Comparison of ENCODE assay signal across 8 cellular contexts in the genomic region with DNA sequence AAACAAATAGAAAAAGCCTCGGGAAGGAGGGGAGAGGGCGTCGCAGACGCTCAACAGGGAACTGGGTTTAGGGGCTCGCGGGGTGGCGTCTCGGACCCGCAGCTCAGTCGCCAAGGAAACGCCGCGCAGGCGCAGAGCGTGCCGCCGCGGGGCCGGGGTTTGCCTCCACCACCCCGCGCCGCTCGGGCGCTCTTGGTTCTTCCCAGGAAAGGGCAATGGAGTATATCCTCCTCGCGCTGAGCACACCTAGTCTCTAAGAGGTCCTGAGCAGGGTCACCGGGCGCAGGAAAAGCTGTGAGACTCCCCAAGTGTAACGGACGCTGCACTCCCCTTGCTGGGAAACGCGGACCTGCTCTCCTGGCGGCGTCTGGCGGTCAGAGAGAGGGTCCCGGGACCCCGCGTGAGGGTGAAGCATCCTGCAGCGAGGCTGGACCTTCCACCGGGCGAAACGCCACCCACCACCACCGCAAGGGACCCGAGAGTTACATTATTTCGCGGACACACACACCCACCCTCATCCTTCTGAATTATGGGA. TPM values are rescaled to one million over a fixed set of nuclear protein-coding genes. Genes with fewer than 3 reads are reported as not detected.
DNase-seq lines count a peak whose midpoint lies in the region; ATAC-seq, FAIRE-seq and TF ChIP-seq lines count a peak whose summit lies in the region.

No MANE protein-coding gene starts in this region.

- peak overlapping the region; percentile 99 for H2AFZ ChIP-seq in HCT116 (ENCODE audit: low read depth, low read length, poor library complexity, severe bottlenecking)

- intact Hi-C loops in HCT116 (cut with micrococcal nuclease) = no loop called here

- FAIRE-seq in bronchial epithelial cell (lab: Jason Lieb, UNC) = no peak

- TF ChIP-seq RAD21 in HCT116 (IDR thresholded peaks at IDR 0.05; ENCODE audit: low read depth) = no peak

- TF ChIP-seq POLR2A in HCT116 (IDR thresholded peaks at IDR 0.05; ENCODE audit: borderline replicate concordance, extremely low read depth, insufficient read depth, insufficient read length) = peak; percentile 45

- H3K4me2 ChIP-seq in HCT116 (ENCODE audit: low read length) = peak overlapping the region; percentile 86

- H4K20me1 ChIP-seq in HCT116 (ENCODE audit: insufficient read depth) = no peaks in the 10 kb centered on the region

- no peaks in the 10 kb centered on the region for H3K79me2 ChIP-seq in HCT116 (ENCODE audit: insufficient read depth, low read length)

- ATAC-seq in HCT116 = peak; percentile 74
- ATAC-seq in HG03457 (IDR thresholded peaks at IDR 0.05; ENCODE audit: unreplicated experiment) = no peak

- TF ChIP-seq CTCF in HCT116 (IDR thresholded peaks at IDR 0.05 in 2 of 3, conservative IDR thresholded peaks at IDR 0.05 in 1 of 3; ENCODE audit: borderline replicate concordance in 1 of 3, insufficient read depth in 1 of 3, low read depth in 2 of 3, low read length in 2 of 3) (no peak), bronchial epithelial cell (IDR thresholded peaks at IDR 0.05; ENCODE audit: insufficient read depth, low read length, severe bottlenecking) (no peak)

- no peaks in the 10 kb centered on the region for H3K36me3 ChIP-seq in HCT116 (ENCODE audit: control insufficient read depth in 1 of 2, insufficient read depth in 2 of 2, low read length in 2 of 2)
- no peaks in the 10 kb centered on the region for H3K36me3 ChIP-seq in bronchial epithelial cell (ENCODE audit: control insufficient read depth, insufficient read depth, low read length)

- peak; percentile 67 for DNase-seq in ELR (ENCODE audit: low read depth)
- DNase-seq in HCT116 (ENCODE audit: low read depth, low spot score) = peak; percentile 27
- peak; percentile 77 for DNase-seq in NCI-H1105 treated with DMSO at 0.1 percent for 48 hours (lab: John Stamatoyannopoulos, UW)
- peak; percentile 55 for DNase-seq in T1000 (lab: John Stamatoyannopoulos, UW)
- no peak for DNase-seq in bronchial epithelial cell (ENCODE audit: low read depth)
- peak; percentile 96 for DNase-seq in left kidney (ENCODE audit: low read depth, low spot score)
- peak; percentile 52 for DNase-seq in stimulated activated CD4-positive, alpha-beta T cell treated with anti-CD3 and anti-CD28 coated beads, Interleukin-4, amount 100 ng/mL, for 1 hour

- BruUV-seq in HCT116 (replicated peaks; lab: Mats Ljungman, UMichigan) = no TSS peak

- CTCF ChIA-PET in HCT116 (lab: Charles Lee) = interaction anchor here (0.9 kb wide), 1 partner anchor 61 kb away, joined by 3 read pairs; a partner anchor contains a TSS

- peak overlapping the region; percentile 80 for H3K9ac ChIP-seq in HCT116 (ENCODE audit: low read length)

- peak overlapping the region; percentile 48 for H3K27ac ChIP-seq in HCT116 (ENCODE audit: low read depth, low read length)

- peak overlapping the region; percentile 79 to 83 for H3K4me3 ChIP-seq in HCT116 (replicated peaks in 1 of 2; ENCODE audit: low read depth in 1 of 2, low read length in 2 of 2)
- peak overlapping the region; percentile 43 for H3K4me3 ChIP-seq in bronchial epithelial cell (ENCODE audit: low read depth, low read length)

- RAD21 ChIA-PET in HCT116 (lab: Charles Lee; ENCODE audit: low non-redundant PET in 1 of 2, low total read pairs in 2 of 2, uncharacterized antibody in 2 of 2, unreplicated experiment in 2 of 2) = no interaction called here

- H3K4me1 ChIP-seq in HCT116 (ENCODE audit: control insufficient read depth in 1 of 2, insufficient read depth in 2 of 2, low read length in 2 of 2) = peaks cover 21 to 50% of the 10 kb centered on the region in 2 experiments

- POLR2A ChIA-PET in HCT116 (lab: Charles Lee) = no interaction called here

- H3K9me3 ChIP-seq in HCT116 (ENCODE audit: control insufficient read depth in 1 of 2, insufficient read depth in 1 of 2, low read depth in 1 of 2, low read length in 2 of 2) = no peaks in the 10 kb centered on the region

- no peaks in the 10 kb centered on the region for H3K27me3 ChIP-seq in HCT116 (ENCODE audit: insufficient read depth, low read length)
- peaks cover 14% of the 10 kb centered on the region for H3K27me3 ChIP-seq in bronchial epithelial cell (ENCODE audit: control insufficient read depth, insufficient read depth, low read length)

- no peaks in the 10 kb centered on the region for H3K9me2 ChIP-seq in HCT116 (ENCODE audit: insufficient read depth)

TF ChIP-seq in HCT116, 20 proteins besides CTCF, POLR2A, EP300 and RAD21:
- TF ChIP-seq POLR2AphosphoS5 (IDR thresholded peaks at IDR 0.05; ENCODE audit: low read depth, low read length) (peak; percentile 68), TCF7L2 (IDR thresholded peaks at IDR 0.05; ENCODE audit: borderline replicate concordance, extremely low read depth, insufficient read depth, insufficient read length) (no peak)

RNA-seq across cellular contexts. Expression of a gene that starts 0.7 kb away (rescaled TPM):
- total RNA-seq in HCT116 (2021; ENCODE audit: unreplicated experiment) (3.8 TPM), bronchial epithelial cell (0.13 and 0.26 TPM in 2 replicates)
- polyA plus RNA-seq in HCT116 (2012) = 2.1 TPM in 2 replicates
